ENCODE assay signal across 10 cellular contexts in the genomic region with DNA sequence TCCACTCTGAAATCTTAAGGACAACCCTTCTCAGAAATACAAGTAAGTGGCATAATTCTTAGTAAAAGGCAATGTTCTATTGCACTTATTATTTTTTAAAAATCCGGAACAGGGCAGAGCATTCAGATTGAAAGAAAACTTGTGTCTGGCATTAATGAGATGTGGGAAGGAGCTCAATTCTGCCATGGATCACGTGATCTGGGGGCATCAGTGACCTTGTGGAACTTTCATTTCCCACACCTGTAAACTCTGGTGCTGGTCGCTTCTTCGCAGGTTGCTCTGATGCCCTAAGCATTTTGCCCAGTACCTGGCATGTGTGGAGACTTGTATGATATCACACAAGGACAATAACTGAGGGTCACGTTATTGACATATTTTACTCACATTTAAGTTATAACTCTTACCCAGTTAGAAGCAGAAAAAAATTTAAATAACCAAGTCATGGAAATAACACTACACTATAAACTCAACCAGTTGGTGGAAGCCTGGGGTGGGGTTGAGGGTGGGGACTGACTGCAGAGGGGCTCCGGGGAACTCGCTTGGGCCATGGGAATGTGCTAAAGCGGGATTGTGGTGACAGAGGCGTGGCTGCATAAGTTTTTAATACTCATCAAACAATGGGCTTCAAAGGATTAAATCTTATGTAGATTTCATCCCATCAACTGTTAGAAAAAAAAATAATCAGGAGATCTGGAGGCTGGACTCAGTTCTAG. TPM values are rescaled to one million over a fixed set of nuclear protein-coding genes. Genes with fewer than 3 reads are reported as not detected.
DNase-seq lines count a peak whose midpoint lies in the region; ATAC-seq, FAIRE-seq and TF ChIP-seq lines count a peak whose summit lies in the region.
"Had no signal": no experiment of that assay in that cellular context is flagged by ENCODE, and none has a peak within 500 bp of the region (broad histone marks: within the 10 kb centered on the region; RNA-seq: fewer than 3 reads in every experiment).

No MANE protein-coding gene starts in this region.

- WGBS in small intestine, 3 donors = 75 to 86% (median 86%) methylated on average over 9 of the region's 9 CpGs

- no peaks in the 10 kb centered on the region for H3K27me3 Mint-ChIP-seq in dendritic cell treated with granulocyte-macrophage colony-stimulating factor and Interleukin-4, amounts not matched to agents 40 ng/mL and 50 ng/mL, for 4 days

- no peak for TF ChIP-seq CTCF in DND-41 (IDR thresholded peaks at IDR 0.05; ENCODE audit: borderline replicate concordance, extremely low read depth, low read length, poor library complexity, severe bottlenecking)
- TF ChIP-seq CTCF in GM13976 (IDR thresholded peaks at IDR 0.05; ENCODE audit: borderline replicate concordance, control extremely low read depth, extremely low read depth, insufficient read depth, missing control alignments) = no peak

- H3K4me1 Mint-ChIP-seq in dendritic cell treated with granulocyte-macrophage colony-stimulating factor and Interleukin-4, amounts not matched to agents 40 ng/mL and 50 ng/mL, for 4 days (ENCODE audit: low read depth) = peaks cover 27% of the 10 kb centered on the region

- H3K9ac ChIP-seq in DND-41 (ENCODE audit: low read depth, low read length) = peak overlapping the region; percentile 56

- H3K9me3 Mint-ChIP-seq in dendritic cell treated with granulocyte-macrophage colony-stimulating factor and Interleukin-4, amounts not matched to agents 40 ng/mL and 50 ng/mL, for 4 days = no peaks in the 10 kb centered on the region

- DNase-seq in DND-41 = no peak
- DNase-seq in small intestine = no peak
- DNase-seq in GM13976 (ENCODE audit: low spot score) = no peak
- DNase-seq: DMS153, NCI-H2107 had no signal

- H3K36me3 ChIP-seq in DND-41 (ENCODE audit: insufficient read depth, low read length) (peaks cover 32% of the 10 kb centered on the region), KOPT-K1 (ENCODE audit: insufficient read depth, low read length) (peaks cover 23% of the 10 kb centered on the region), small intestine (ENCODE audit: control insufficient read depth in 2 of 2, insufficient read depth in 2 of 2, low read length in 2 of 2) (no peaks in the 10 kb centered on the region)

- peak overlapping the region; percentile 52 for H3K4me2 ChIP-seq in DND-41 (ENCODE audit: insufficient read depth, low read length)

- H3K4me1 ChIP-seq in DND-41 (ENCODE audit: insufficient read depth, low read length) (peaks cover 32% of the 10 kb centered on the region), small intestine (ENCODE audit: control insufficient read depth in 2 of 2, insufficient read depth in 1 of 2, low read depth in 1 of 2, low read length in 1 of 2) (peaks cover 0 to 4% of the 10 kb centered on the region in 2 donors)

- peak overlapping the region; percentile 72 for H2AFZ ChIP-seq in DND-41 (ENCODE audit: low read depth, low read length)

- no peaks in the 10 kb centered on the region for H4K20me1 ChIP-seq in DND-41 (ENCODE audit: insufficient read depth, low read length)

- H3K9me3 ChIP-seq in DND-41 (ENCODE audit: insufficient read depth, low read length, severe bottlenecking) (no peaks in the 10 kb centered on the region), KOPT-K1 (ENCODE audit: insufficient read depth, low read length, poor library complexity, severe bottlenecking) (peaks cover 16% of the 10 kb centered on the region), small intestine (ENCODE audit: control insufficient read depth, low read depth) (no peaks in the 10 kb centered on the region)

- ATAC-seq in DND-41 (ENCODE audit: insufficient read depth, low read depth) = no peak
- ATAC-seq in GM19455 (IDR thresholded peaks at IDR 0.05; ENCODE audit: unreplicated experiment) = no peak
- ATAC-seq in GM21390 (IDR thresholded peaks at IDR 0.05; ENCODE audit: unreplicated experiment) = no peak

- no peaks in the 10 kb centered on the region for H3K79me2 ChIP-seq in DND-41 (ENCODE audit: insufficient read depth, low read length)

- intact Hi-C loops in dendritic cell treated with granulocyte-macrophage colony-stimulating factor and Interleukin-4, amounts not matched to agents 40 ng/mL and 50 ng/mL, for 4 days (cut with micrococcal nuclease) = loop anchor here (5.0 kb wide), 1 partner anchor 35 kb away; the partner anchor contains the start of gene ST3GAL5

- H3K27ac ChIP-seq in DND-41 (ENCODE audit: low read length) = peak overlapping the region; percentile 96
- H3K27ac ChIP-seq in KOPT-K1 (ENCODE audit: low read depth, low read length, poor library complexity, severe bottlenecking) = peak overlapping the region; percentile 91
- H3K27ac ChIP-seq in small intestine (ENCODE audit: low read depth in 1 of 2, low read length in 1 of 2) = peak overlapping the region; percentile 81 to 95

- FAIRE-seq in small intestine (lab: Jason Lieb, UNC) = no peak
- FAIRE-seq: endometrium had no signal

- in situ Hi-C loops in GM13976 (cut with MboI; ENCODE audit: low sequenced_read_pairs, unreplicated experiment) = no loop called here

- H3K27me3 ChIP-seq in DND-41 (ENCODE audit: insufficient read depth, low read length, poor library complexity) = no peaks in the 10 kb centered on the region
- H3K27me3 ChIP-seq in small intestine (ENCODE audit: control insufficient read depth in 2 of 2, insufficient read depth in 2 of 2, low read length in 2 of 2) = no peaks in the 10 kb centered on the region

- H3K36me3 Mint-ChIP-seq in dendritic cell treated with granulocyte-macrophage colony-stimulating factor and Interleukin-4, amounts not matched to agents 40 ng/mL and 50 ng/mL, for 4 days (ENCODE audit: low read depth) = peaks cover 98% of the 10 kb centered on the region

- no peak overlapping the region for H3K4me3 Mint-ChIP-seq in dendritic cell treated with granulocyte-macrophage colony-stimulating factor and Interleukin-4, amounts not matched to agents 40 ng/mL and 50 ng/mL, for 4 days

- H3K4me3 ChIP-seq in DND-41 (ENCODE audit: low read depth in 1 of 2, low read length in 2 of 2) (no peak overlapping the region), small intestine (ENCODE audit: low read depth in 1 of 2, low read length in 2 of 2) (peak overlapping the region in 1 of 2 donors; percentile 5)

- peak overlapping the region; percentile 90 for H3K27ac Mint-ChIP-seq in dendritic cell treated with granulocyte-macrophage colony-stimulating factor and Interleukin-4, amounts not matched to agents 40 ng/mL and 50 ng/mL, for 4 days

RNA-seq across cellular contexts. Expression of gene ST3GAL5, which starts 36.6 kb away (rescaled TPM):
- 1 to 10 TPM; 1.6 to 5.2 (median 2.0) TPM for polyA plus RNA-seq in small intestine
